28 cellular contexts compared by ENCODE assay signal in genomic region chr17:79888009-79888540, GRCh38.
"Had no signal": no experiment of that assay in that cellular context is flagged by ENCODE, and none has a peak within 500 bp of the region (broad histone marks: within the 10 kb centered on the region; RNA-seq: fewer than 3 reads in every experiment).

No MANE protein-coding gene starts in this region.

- H3K4me3 ChIP-seq: esophagus muscularis mucosa, gastroesophageal sphincter, heart right ventricle had no signal

- H3K4me1 ChIP-seq: foreskin keratinocyte, gastroesophageal sphincter had no signal

- DNase-seq: activated B cell treated with CpG ODN at 0.5 μM for 24 hours; activated CD4-positive, alpha-beta memory T cell treated with anti-CD3 and anti-CD28 coated beads for 36 hours; activated CD4-positive, alpha-beta T cell treated with anti-CD3 and anti-CD28 coated beads for 48 hours; activated CD8-positive, alpha-beta memory T cell treated with anti-CD3 and anti-CD28 coated beads, Interleukin-2, amount 10 ng/mL, durations not matched to agents 7 days and 5 days; activated CD8-positive, alpha-beta memory T cell treated with anti-CD3 and anti-CD28 coated beads, Interleukin-2, amount 50 U/mL, for 4 hours; activated CD8-positive, alpha-beta T cell treated with anti-CD3 and anti-CD28 coated beads, Interleukin-2, amount 10 ng/mL, durations not matched to agents 7 days and 5 days; activated effector memory CD4-positive, alpha-beta T cell treated with anti-CD3 and anti-CD28 coated beads, Interleukin-2, amount 50 U/mL, for 16 hours; activated naive CD4-positive, alpha-beta T cell treated with anti-CD3 and anti-CD28 coated beads for 36 hours; activated naive CD8-positive, alpha-beta T cell treated with anti-CD3 and anti-CD28 coated beads for 36 hours; activated T-cell treated with anti-CD3 and anti-CD28 coated beads, Interleukin-2, amount 50 U/mL, for 1 hour; activated T-cell treated with anti-CD3 and anti-CD28 coated beads, Interleukin-2, amount 50 U/mL, for 48 hours; amniotic stem cell; anterior cingulate cortex; brain microvascular endothelial cell; cortex of kidney; dermis blood vessel endothelial cell; effector CD4-positive, alpha-beta T cell; effector memory CD8-positive, alpha-beta T cell; erythroblast; foreskin keratinocyte; heart right ventricle; T-helper 1 cell; T-helper 17 cell; T1000; WERI-Rb-1 had no signal

- ATAC-seq: activated CD4-positive, CD25-positive, alpha-beta regulatory T cell treated with anti-CD3 and anti-CD28 coated beads, Interleukin-2, amount 50 U/mL, for 24 hours; activated CD8-positive, alpha-beta memory T cell treated with anti-CD3 and anti-CD28 coated beads, Interleukin-2, amount 10 ng/mL, durations not matched to agents 7 days and 5 days; activated CD8-positive, alpha-beta T cell treated with anti-CD3 and anti-CD28 coated beads, Interleukin-2, amount 10 ng/mL, durations not matched to agents 7 days and 5 days; effector memory CD8-positive, alpha-beta T cell; foreskin keratinocyte; gastroesophageal sphincter; heart right ventricle; T-helper 17 cell had no signal

- H3K27ac ChIP-seq: brain microvascular endothelial cell, esophagus muscularis mucosa, foreskin keratinocyte, gastroesophageal sphincter, heart right ventricle, WERI-Rb-1 had no signal

- H3K36me3 ChIP-seq: brain microvascular endothelial cell, esophagus muscularis mucosa, gastroesophageal sphincter, heart right ventricle, WERI-Rb-1 had no signal

- H3K9me3 ChIP-seq: esophagus muscularis mucosa, gastroesophageal sphincter, heart right ventricle had no signal
